1 cellular context compared by ENCODE assay signal in the genomic region with DNA sequence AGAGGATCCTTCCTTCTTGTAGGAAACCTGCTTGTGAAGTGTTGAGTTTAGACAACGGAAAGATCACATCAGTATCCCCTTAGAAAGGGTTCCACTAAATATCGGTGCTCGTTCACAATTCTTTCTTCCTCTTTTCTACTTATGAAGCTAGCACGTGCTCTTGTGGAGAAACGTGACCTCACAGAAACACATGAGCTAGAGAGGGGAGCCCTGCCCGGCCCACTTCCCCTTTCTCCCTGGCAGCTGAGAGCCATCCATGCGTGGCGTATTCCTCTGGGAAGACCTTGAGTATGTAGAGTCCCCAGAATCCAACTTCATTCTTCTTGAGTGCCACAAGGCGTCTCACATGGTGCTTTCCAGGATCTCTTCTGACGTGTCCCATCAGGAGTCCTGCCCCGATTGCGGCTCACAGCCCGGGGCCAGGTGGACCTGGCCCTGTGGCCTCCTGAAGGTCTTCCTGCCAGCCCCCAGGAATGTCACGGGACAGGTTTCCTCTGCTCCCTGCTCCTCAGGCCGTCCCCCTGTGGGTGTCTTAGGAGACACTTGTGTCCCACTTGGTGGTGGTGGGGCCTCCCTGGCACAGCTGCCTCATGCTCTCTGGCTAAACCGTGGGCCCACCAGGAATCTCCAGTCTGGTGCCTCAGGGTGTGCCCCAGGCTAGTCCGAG.
TF ChIP-seq lines count a peak whose summit lies in the region.

No MANE protein-coding gene starts in this region.

TF ChIP-seq in GM12878, 131 proteins besides CTCF, POLR2A, EP300 and RAD21:
- peak; percentile 70 for TF ChIP-seq SPI1 (IDR thresholded peaks at IDR 0.05; ENCODE audit: borderline replicate concordance, insufficient read depth, low read depth, low read length)
- peak in 1 of 2 experiments; percentile 80; a peak in 2 of 4 replicates for TF ChIP-seq BHLHE40 (IDR thresholded peaks at IDR 0.05; ENCODE audit: borderline replicate concordance in 1 of 2, low read depth in 2 of 2, low read length in 1 of 2)
TF ChIP-seq in GM12878: peak in this region for 2; not testable (repeated sequence) for 129.
